Comparison of ENCODE assay signal across 12 cellular contexts in genomic region chr12:106767954-106768501, GRCh38. TPM values are rescaled to one million over a fixed set of nuclear protein-coding genes. Genes with fewer than 3 reads are reported as not detected.
A peak's percentile ranks its signal among the peaks of the same experiment; 100 is the strongest.
DNase-seq lines count a peak whose midpoint lies in the region; ATAC-seq, FAIRE-seq and TF ChIP-seq lines count a peak whose summit lies in the region.
"Had no signal": no experiment of that assay in that cellular context is flagged by ENCODE, and none has a peak within 500 bp of the region (broad histone marks: within the 10 kb centered on the region; RNA-seq: fewer than 3 reads in every experiment).

No MANE protein-coding gene starts in this region.

- CTCF ChIA-PET in A673 (lab: Charles Lee) = no interaction called here

- H3K4me1 ChIP-seq in A673 (ENCODE audit: insufficient read depth, low read length, poor library complexity, severe bottlenecking) (peaks cover 38% of the 10 kb centered on the region), right lobe of liver (peaks cover 0 to 66% (median 28%) of the 10 kb centered on the region in 4 donors)

- peaks cover 58% of the 10 kb centered on the region for H3K4me1 Mint-ChIP-seq in chondrocyte (ENCODE audit: low read depth)

- H3K27ac ChIP-seq in A673 (ENCODE audit: low read depth, low read length, poor library complexity, severe bottlenecking) = no peak overlapping the region
- H3K27ac ChIP-seq in right lobe of liver = peak overlapping the region; percentile 48 to 63 (median 50)

- H3K27me3 ChIP-seq in A673 (replicated peaks; ENCODE audit: insufficient read depth, low read depth, low read length, poor library complexity) (no peaks in the 10 kb centered on the region), right lobe of liver (no peaks in the 10 kb centered on the region)

- no peaks in the 10 kb centered on the region for H3K9me3 ChIP-seq in A673 (ENCODE audit: low read depth, low read length, poor library complexity, severe bottlenecking)
- H3K9me3 ChIP-seq in right lobe of liver = no peaks in the 10 kb centered on the region

- no TSS peak for BruUV-seq in A673 (replicated peaks; lab: Mats Ljungman, UMichigan)

- WGBS in right lobe of liver (ENCODE audit: insufficient coverage, low coverage, low lambda C conversion rate, missing lambda C conversion rate) = 29% methylated on average over 7 of the region's 8 CpGs

- peak overlapping the region; percentile 33 for H3K4me3 Mint-ChIP-seq in chondrocyte (ENCODE audit: unreplicated experiment)

- no peak for FAIRE-seq in frontal cortex (lab: Jason Lieb, UNC)

- TF ChIP-seq POLR2A in right lobe of liver (IDR thresholded peaks at IDR 0.05) = no peak

- TF ChIP-seq CTCF in A673 (conservative IDR thresholded peaks at IDR 0.05; ENCODE audit: low read depth, low read length) = no peak
- TF ChIP-seq CTCF in chondrocyte (IDR thresholded peaks at IDR 0.05) = no peak
- TF ChIP-seq CTCF in right lobe of liver (IDR thresholded peaks at IDR 0.05) = no peak

- H3K36me3 Mint-ChIP-seq in chondrocyte (ENCODE audit: low read depth) = no peaks in the 10 kb centered on the region

- POLR2A ChIA-PET in A673 (lab: Charles Lee; ENCODE audit: low non-redundant PET) = no interaction called here

- ATAC-seq in right lobe of liver (peak; percentile 67 to 76 (median 73)), GM18502 (IDR thresholded peaks at IDR 0.05; ENCODE audit: poor library complexity, unreplicated experiment) (no peak), GM18517 (IDR thresholded peaks at IDR 0.05; ENCODE audit: unreplicated experiment) (no peak)

- H3K27ac Mint-ChIP-seq in chondrocyte (ENCODE audit: unreplicated experiment) = peak overlapping the region; percentile 76

- H3K9me3 Mint-ChIP-seq in chondrocyte (ENCODE audit: low read depth) = no peaks in the 10 kb centered on the region

- H3K4me3 ChIP-seq in A673 (ENCODE audit: low read depth, low read length, poor library complexity, severe bottlenecking) (no peak overlapping the region), right lobe of liver (no peak overlapping the region)
- H3K4me3 ChIP-seq: skin epidermis had no signal

- H3K27me3 Mint-ChIP-seq in chondrocyte (ENCODE audit: low read depth) = no peaks in the 10 kb centered on the region

- DNase-seq in A673 (ENCODE audit: low spot score) (peak; percentile 16), HuH-7.5 (ENCODE audit: low spot score) (peak; percentile 28), chondrocyte (ENCODE audit: low spot score) (no peak), right lobe of liver (peak; percentile 77 to 87 (median 77)), frontal cortex (ENCODE audit: low spot score in 2 of 2) (no peak), LoVo (ENCODE audit: low spot score) (no peak)
- DNase-seq: central memory CD4-positive, alpha-beta T cell; GOT3; NCI-H1105 treated with DMSO at 0.1 percent for 48 hours had no signal

- intact Hi-C loops in A673 (cut with micrococcal nuclease; ENCODE audit: unreplicated experiment) = no loop called here
- intact Hi-C loops in right lobe of liver (cut with DNase I) = no loop called here

- H3K36me3 ChIP-seq in A673 (ENCODE audit: insufficient read depth, low read length, poor library complexity, severe bottlenecking) (no peaks in the 10 kb centered on the region), right lobe of liver (no peaks in the 10 kb centered on the region)

RNA-seq across cellular contexts. Expression of gene RIC8B, which starts 6.5 kb away (rescaled TPM):
- total RNA-seq in A673 (2021) = 21.3 and 23.5 TPM in 2 replicates
- total RNA-seq in chondrocyte = 12.3 to 20.4 TPM (median 14.2 TPM) in 3 replicates
- 10 to 100 TPM in 1 of 6 experiments, 1 to 10 TPM in 5; 5.9 to 10.6 (median 6.5) TPM for total RNA-seq in right lobe of liver
- total RNA-seq in frontal cortex = 29.8 TPM

Comparison
In these comparisons a context has a peak if more than half of its experiments do, and no peak if none do; other contexts are left out.
1. DNase-seq: peak in A673 (single experiment), HuH-7.5 (single experiment) and right lobe of liver (3 of 3); none in chondrocyte (single experiment), frontal cortex (0 of 2) and LoVo (single experiment).
2. ATAC-seq: peak in right lobe of liver (4 of 4); none in GM18502 (single experiment) and GM18517 (single experiment).